16 cellular contexts compared by ENCODE assay signal in genomic region chr4:95050980-95051688, GRCh38.
DNase-seq lines count a peak whose midpoint lies in the region; ATAC-seq, FAIRE-seq and TF ChIP-seq lines count a peak whose summit lies in the region.
"Had no signal": no experiment of that assay in that cellular context is flagged by ENCODE, and none has a peak within 500 bp of the region (broad histone marks: within the 10 kb centered on the region; RNA-seq: fewer than 3 reads in every experiment).

No MANE protein-coding gene starts in this region.

- peak; percentile 82 for ATAC-seq in DND-41 (ENCODE audit: insufficient read depth, low read depth)
- no peak for ATAC-seq in K562
- ATAC-seq in SK-N-SH treated with all-trans-retinoic acid at 6 μM for 48 hours, result no peak
- no peak for ATAC-seq in GM21825 (IDR thresholded peaks at IDR 0.05; ENCODE audit: unreplicated experiment)
- ATAC-seq: left lobe of liver; naive thymus-derived CD8-positive, alpha-beta T cell had no signal

- no peak overlapping the region for H3K4ac ChIP-seq in trophoblast cell (ENCODE audit: low read depth, low read length)

- H2AK5ac ChIP-seq in trophoblast cell (ENCODE audit: low read length), result no peak overlapping the region

- no peak overlapping the region for H4K12ac ChIP-seq in trophoblast cell (ENCODE audit: low read depth, low read length)

- DNase-seq in DND-41 (peak; percentile 56), K562 (ENCODE audit: extremely low read depth in 1 of 4, low spot score in 3 of 4) (no peak), iPS DF 19.7 (ENCODE audit: low read depth, low spot score) (peak; percentile 12), prostate gland (ENCODE audit: low spot score) (peak; percentile 43), NCI-H1092 (lab: John Stamatoyannopoulos, UW) (no peak), trophoblast cell (no peak)
- DNase-seq: ACHN; activated CD8-positive, alpha-beta memory T cell treated with anti-CD3 and anti-CD28 coated beads for 24 hours; activated gamma-delta T cell; naive thymus-derived CD8-positive, alpha-beta T cell; NCI-H1092 treated with DMSO at 0.1 percent for 48 hours; SIG-M5; stimulated activated naive CD4-positive, alpha-beta T cell had no signal

- no peak overlapping the region for H2BK12ac ChIP-seq in trophoblast cell (ENCODE audit: low read length)

- H3K9me1 ChIP-seq in K562 (ENCODE audit: control insufficient read depth, insufficient read depth, low read length), result no peaks in the 10 kb centered on the region

- H3K9me3 ChIP-seq in DND-41 (ENCODE audit: insufficient read depth, low read length, severe bottlenecking), result no peaks in the 10 kb centered on the region
- H3K9me3 ChIP-seq in K562 (replicated peaks; ENCODE audit: control insufficient read depth, insufficient read depth, low read depth, low read length), result no peaks in the 10 kb centered on the region
- H3K9me3 ChIP-seq in prostate gland, result no peaks in the 10 kb centered on the region
- no peaks in the 10 kb centered on the region for H3K9me3 ChIP-seq in trophoblast cell (ENCODE audit: insufficient read depth, low read depth, low read length)

- H4K20me1 ChIP-seq in DND-41 (ENCODE audit: insufficient read depth, low read length), result no peaks in the 10 kb centered on the region
- H4K20me1 ChIP-seq in K562 (replicated peaks; ENCODE audit: control insufficient read depth, insufficient read depth, low read length), result no peaks in the 10 kb centered on the region

- H3K9ac ChIP-seq in DND-41 (ENCODE audit: low read depth, low read length) (no peak overlapping the region; the same call in 1 of the 2 replicates), K562 (ENCODE audit: insufficient read depth in 1 of 2, low read depth in 2 of 2, low read length in 2 of 2) (peak overlapping the region in 1 of 2 experiments; percentile 7; a peak in 1 of 4 replicates), trophoblast cell (ENCODE audit: low read length) (no peak overlapping the region)

- H3K27me3 ChIP-seq in DND-41 (ENCODE audit: insufficient read depth, low read length, poor library complexity) (no peaks in the 10 kb centered on the region), K562 (ENCODE audit: control insufficient read depth in 2 of 2, insufficient read depth in 2 of 2, low read length in 2 of 2) (no peaks in the 10 kb centered on the region), prostate gland (replicated peaks; ENCODE audit: insufficient read depth) (no peaks in the 10 kb centered on the region), trophoblast cell (ENCODE audit: insufficient read depth, low read length) (no peaks in the 10 kb centered on the region)

- in situ Hi-C loops in K562 (cut with MboI), result no loop called here

- WGBS in K562 (ENCODE audit: insufficient coverage, low coverage, missing lambda C conversion rate), result under 1% methylated on average over 13 of the region's 13 CpGs
- WGBS in prostate gland, result 39% methylated on average over 13 of the region's 13 CpGs
- WGBS in trophoblast cell (ENCODE audit: extremely low coverage, insufficient coverage, insufficient read length), result no CpG with 5 or more reads among the region's 13 CpGs

- H3K4me3 ChIP-seq in DND-41 (ENCODE audit: low read depth in 1 of 2, low read length in 2 of 2), result no peak overlapping the region
- H3K4me3 ChIP-seq in K562, result no peak overlapping the region
- H3K4me3 ChIP-seq in prostate gland, result no peak overlapping the region
- no peak overlapping the region for H3K4me3 ChIP-seq in trophoblast cell (ENCODE audit: low read depth, low read length)

- no peak overlapping the region for H4K8ac ChIP-seq in trophoblast cell (ENCODE audit: low read depth, low read length)

- no peak for TF ChIP-seq RAD21 in K562 (CRISPR knock-in tag; conservative IDR thresholded peaks at IDR 0.05 in 1 of 2, IDR thresholded peaks at IDR 0.05 in 1 of 2)

- H2BK5ac ChIP-seq in trophoblast cell (ENCODE audit: low read depth, low read length, poor library complexity), result no peak overlapping the region

- no peaks in the 10 kb centered on the region for H3K79me1 ChIP-seq in trophoblast cell (ENCODE audit: low read length)

- no peak overlapping the region for H2BK120ac ChIP-seq in trophoblast cell (ENCODE audit: insufficient read depth, low read length, poor library complexity)

- no peak for FAIRE-seq in K562 (lab: Jason Lieb, UNC)

- CTCF ChIA-PET in K562 (lab: Yijun Ruan, JAX; ENCODE audit: low intra/inter-chr PET ratio), result no interaction called here

- H3K14ac ChIP-seq in trophoblast cell (ENCODE audit: low read length), result no peak overlapping the region

- H3K23ac ChIP-seq in trophoblast cell (ENCODE audit: low read length), result no peak overlapping the region

- no peaks in the 10 kb centered on the region for H3K79me2 ChIP-seq in DND-41 (ENCODE audit: insufficient read depth, low read length)
- no peaks in the 10 kb centered on the region for H3K79me2 ChIP-seq in K562 (ENCODE audit: control insufficient read depth, insufficient read depth, low read length)
- H3K79me2 ChIP-seq in trophoblast cell (ENCODE audit: control insufficient read depth, insufficient read depth, low read length, poor library complexity), result no peaks in the 10 kb centered on the region

- TF ChIP-seq POLR2A in K562 (conservative IDR thresholded peaks at IDR 0.05) (no peak), prostate gland (IDR thresholded peaks at IDR 0.05) (no peak)

- no TSS peak for BruUV-seq in K562 (replicated peaks; lab: Mats Ljungman, UMichigan)

- POLR2A ChIA-PET in K562 (lab: Yijun Ruan, JAX), result interaction anchor here (0.6 kb wide), 1 partner anchor 18 kb away, joined by 3 read pairs; no protein-coding TSS in a partner anchor

- H3K36me3 ChIP-seq in DND-41 (ENCODE audit: insufficient read depth, low read length) (no peaks in the 10 kb centered on the region), K562 (ENCODE audit: control insufficient read depth, insufficient read depth, low read length) (no peaks in the 10 kb centered on the region), prostate gland (no peaks in the 10 kb centered on the region), trophoblast cell (ENCODE audit: control insufficient read depth in 1 of 2, insufficient read depth in 2 of 2, low read length in 2 of 2) (no peaks in the 10 kb centered on the region)

- intact Hi-C loops in K562 (cut with micrococcal nuclease) (no loop called here), prostate gland (cut with DNase I) (no loop called here)

- H4K91ac ChIP-seq in trophoblast cell (ENCODE audit: low read depth, low read length), result no peak overlapping the region

- H3K4me2 ChIP-seq in DND-41 (ENCODE audit: insufficient read depth, low read length), result peak overlapping the region; percentile 43; the same call in 1 of the 2 replicates
- H3K4me2 ChIP-seq in K562 (ENCODE audit: insufficient read depth, low read length), result no peak overlapping the region
- H3K4me2 ChIP-seq in trophoblast cell (ENCODE audit: low read length), result no peak overlapping the region

- peak overlapping the region; percentile 64 for H2AFZ ChIP-seq in DND-41 (ENCODE audit: low read depth, low read length)
- peak overlapping the region; percentile 40 for H2AFZ ChIP-seq in K562 (ENCODE audit: low read depth, low read length)
- H2AFZ ChIP-seq in trophoblast cell (ENCODE audit: insufficient read depth, low read length, poor library complexity), result no peak overlapping the region

- H3K27ac ChIP-seq in DND-41 (ENCODE audit: low read length) (peak overlapping the region; percentile 66; the same call in 1 of the 2 replicates), K562 (ENCODE audit: extremely low read depth, low read depth, low read length) (no peak overlapping the region), prostate gland (peak overlapping the region in 1 of 2 donors; percentile 63), trophoblast cell (ENCODE audit: low read depth, low read length) (no peak overlapping the region)

- H3K18ac ChIP-seq in trophoblast cell (ENCODE audit: low read length), result no peak overlapping the region

- no peak for TF ChIP-seq EP300 in K562 (IDR thresholded peaks at IDR 0.05; ENCODE audit: low read length)

- H3K4me1 ChIP-seq in DND-41 (ENCODE audit: insufficient read depth, low read length), result peaks cover 44% of the 10 kb centered on the region
- H3K4me1 ChIP-seq in K562 (replicated peaks in 1 of 2; ENCODE audit: control insufficient read depth in 2 of 2, insufficient read depth in 2 of 2, low read length in 2 of 2), result no peaks in the 10 kb centered on the region
- H3K4me1 ChIP-seq in prostate gland (replicated peaks), result no peaks in the 10 kb centered on the region
- H3K4me1 ChIP-seq in trophoblast cell (ENCODE audit: control insufficient read depth in 1 of 2, insufficient read depth in 2 of 2, low read length in 2 of 2), result no peaks in the 10 kb centered on the region

- no peak for TF ChIP-seq CTCF in DND-41 (IDR thresholded peaks at IDR 0.05; ENCODE audit: borderline replicate concordance, extremely low read depth, low read length, poor library complexity, severe bottlenecking)
- no peak for TF ChIP-seq CTCF in K562 (IDR thresholded peaks at IDR 0.05 in 2 of 3, conservative IDR thresholded peaks at IDR 0.05 in 1 of 3; ENCODE audit: insufficient read depth in 2 of 3, low read depth in 1 of 3, low read length in 3 of 3)
- TF ChIP-seq CTCF in prostate gland (IDR thresholded peaks at IDR 0.05), result no peak

TF ChIP-seq in K562, 482 proteins besides CTCF, POLR2A, EP300 and RAD21 (continues in another document):
- TF ChIP-seq ZBTB43 (CRISPR knock-in tag; IDR thresholded peaks at IDR 0.05), result no peak

TF ChIP-seq in SK-N-SH treated with all-trans-retinoic acid at 6 μM for 48 hours, 23 proteins besides CTCF, POLR2A, EP300 and RAD21 (continues in another document):
- TF ChIP-seq ZC3H10 (CRISPR knock-in tag; IDR thresholded peaks at IDR 0.05) (no peak), GLIS3 (CRISPR knock-in tag; IDR thresholded peaks at IDR 0.05) (no peak), ZNF565 (CRISPR knock-in tag; conservative IDR thresholded peaks at IDR 0.05; ENCODE audit: low read depth) (no peak), ESRRG (CRISPR knock-in tag; IDR thresholded peaks at IDR 0.05) (no peak), ARNTL (CRISPR knock-in tag; IDR thresholded peaks at IDR 0.05; ENCODE audit: borderline replicate concordance, low read depth) (no peak), PPARA (CRISPR knock-in tag; IDR thresholded peaks at IDR 0.05; ENCODE audit: borderline replicate concordance) (no peak), ZNF8 (CRISPR knock-in tag; IDR thresholded peaks at IDR 0.05) (no peak), ZNF70 (CRISPR knock-in tag; IDR thresholded peaks at IDR 0.05) (no peak)

Comparison
In these comparisons a context has a peak if more than half of its experiments do, and no peak if none do; other contexts are left out.
1. DNase-seq: peak in DND-41 (single experiment), iPS DF 19.7 (single experiment) and prostate gland (single experiment); none in K562 (0 of 4), NCI-H1092 (single experiment) and trophoblast cell (0 of 2).